1 cellular context compared by ENCODE assay signal in genomic region chr1:118928739-118929554, GRCh38.
TF ChIP-seq lines count a peak whose summit lies in the region.

No MANE protein-coding gene starts in this region.

TF ChIP-seq in HepG2, 621 proteins besides CTCF, POLR2A, EP300 and RAD21 (continued from another document and continues in another):
- TF ChIP-seq PAWR (CRISPR knock-in tag; IDR thresholded peaks at IDR 0.05; ENCODE audit: borderline replicate concordance) (no peak), ZNF639 (CRISPR knock-in tag; conservative IDR thresholded peaks at IDR 0.05) (no peak), ZBTB25 (CRISPR knock-in tag; IDR thresholded peaks at IDR 0.05) (0 out of 2 replicates have a peak, but pooled peaks have one; percentile 39), NFYB (CRISPR knock-in tag; IDR thresholded peaks at IDR 0.05) (no peak), GFI1 (CRISPR knock-in tag; IDR thresholded peaks at IDR 0.05; ENCODE audit: borderline replicate concordance) (no peak), ZZZ3 (CRISPR knock-in tag; IDR thresholded peaks at IDR 0.05; ENCODE audit: borderline replicate concordance) (no peak), TGIF2 (CRISPR knock-in tag; IDR thresholded peaks at IDR 0.05) (peak; percentile 75; the same call in 1 of the 2 replicates), SMAD3 (CRISPR knock-in tag; IDR thresholded peaks at IDR 0.05) (0 out of 2 replicates have a peak, but pooled peaks have one; percentile 48), EHMT2 (IDR thresholded peaks at IDR 0.05; ENCODE audit: borderline replicate concordance, low read depth, low read length) (peak; percentile 98), KLF16 (CRISPR knock-in tag; IDR thresholded peaks at IDR 0.05) (peak in 1 of 2 experiments; percentile 52; a peak in 1 of 4 replicates), STAG1 (CRISPR knock-in tag; IDR thresholded peaks at IDR 0.05) (no peak), TP53 (CRISPR knock-in tag; conservative IDR thresholded peaks at IDR 0.05) (no peak), ZNF790 (CRISPR knock-in tag; IDR thresholded peaks at IDR 0.05; ENCODE audit: borderline replicate concordance) (no peak), MZF1 (CRISPR knock-in tag; IDR thresholded peaks at IDR 0.05; ENCODE audit: borderline replicate concordance) (no peak), TAF1 (CRISPR knock-in tag; IDR thresholded peaks at IDR 0.05) (no peak), ADNP (CRISPR knock-in tag; IDR thresholded peaks at IDR 0.05) (no peak), CHD4 (IDR thresholded peaks at IDR 0.05; ENCODE audit: borderline replicate concordance, low read length) (no peak), MAFG (CRISPR knock-in tag; IDR thresholded peaks at IDR 0.05) (no peak), THRA (CRISPR knock-in tag; IDR thresholded peaks at IDR 0.05; ENCODE audit: borderline replicate concordance) (peak; percentile 43; the same call in 1 of the 2 replicates), ZNF558 (CRISPR knock-in tag; IDR thresholded peaks at IDR 0.05; ENCODE audit: borderline replicate concordance) (no peak), FOXK1 (CRISPR knock-in tag; IDR thresholded peaks at IDR 0.05; ENCODE audit: borderline replicate concordance, low read depth) (peak; percentile 57; the same call in 1 of the 2 replicates), SIN3B (IDR thresholded peaks at IDR 0.05; ENCODE audit: low read length) (no peak), ZFP36L2 (CRISPR knock-in tag; IDR thresholded peaks at IDR 0.05) (0 out of 2 replicates have a peak, but pooled peaks have one; percentile 58), MEIS1 (CRISPR knock-in tag; IDR thresholded peaks at IDR 0.05; ENCODE audit: borderline replicate concordance) (no peak), TFDP1 (CRISPR knock-in tag; IDR thresholded peaks at IDR 0.05; ENCODE audit: borderline replicate concordance) (no peak), ZNF564 (CRISPR knock-in tag; IDR thresholded peaks at IDR 0.05) (no peak), ATF7 (IDR thresholded peaks at IDR 0.05) (no peak), ATF7 (CRISPR knock-in tag; IDR thresholded peaks at IDR 0.05) (no peak), YEATS4 (CRISPR knock-in tag; IDR thresholded peaks at IDR 0.05; ENCODE audit: borderline replicate concordance) (no peak), ZNF709 (CRISPR knock-in tag; IDR thresholded peaks at IDR 0.05) (no peak), AKNA (CRISPR knock-in tag; IDR thresholded peaks at IDR 0.05; ENCODE audit: borderline replicate concordance) (no peak), PRDM15 (CRISPR knock-in tag; IDR thresholded peaks at IDR 0.05) (no peak), HOXA7 (CRISPR knock-in tag; IDR thresholded peaks at IDR 0.05) (no peak), NKX3-1 (CRISPR knock-in tag; IDR thresholded peaks at IDR 0.05) (0 out of 2 replicates have a peak, but pooled peaks have one; percentile 45), ZNF556 (CRISPR knock-in tag; IDR thresholded peaks at IDR 0.05; ENCODE audit: borderline replicate concordance) (no peak), ZNF451 (CRISPR knock-in tag; IDR thresholded peaks at IDR 0.05) (no peak), ZBTB3 (CRISPR knock-in tag; IDR thresholded peaks at IDR 0.05; ENCODE audit: borderline replicate concordance, low read depth) (no peak), FOSL1 (CRISPR knock-in tag; IDR thresholded peaks at IDR 0.05; ENCODE audit: borderline replicate concordance) (no peak), FOXJ3 (CRISPR knock-in tag; IDR thresholded peaks at IDR 0.05; ENCODE audit: borderline replicate concordance) (no peak), ZNF644 (CRISPR knock-in tag; IDR thresholded peaks at IDR 0.05; ENCODE audit: low read depth) (0 out of 2 replicates have a peak, but pooled peaks have one; percentile 23), ZNF274 (CRISPR knock-in tag; IDR thresholded peaks at IDR 0.05) (no peak), STAT6 (CRISPR knock-in tag; IDR thresholded peaks at IDR 0.05; ENCODE audit: borderline replicate concordance) (no peak), ZSCAN9 (CRISPR knock-in tag; IDR thresholded peaks at IDR 0.05; ENCODE audit: borderline replicate concordance) (peak; percentile 88; the same call in 1 of the 2 replicates)
- TF ChIP-seq, protein P1, sequence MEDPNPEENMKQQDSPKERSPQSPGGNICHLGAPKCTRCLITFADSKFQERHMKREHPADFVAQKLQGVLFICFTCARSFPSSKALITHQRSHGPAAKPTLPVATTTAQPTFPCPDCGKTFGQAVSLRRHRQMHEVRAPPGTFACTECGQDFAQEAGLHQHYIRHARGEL (CRISPR knock-in tag; IDR thresholded peaks at IDR 0.05), result no peak
- TF ChIP-seq, protein P2, sequence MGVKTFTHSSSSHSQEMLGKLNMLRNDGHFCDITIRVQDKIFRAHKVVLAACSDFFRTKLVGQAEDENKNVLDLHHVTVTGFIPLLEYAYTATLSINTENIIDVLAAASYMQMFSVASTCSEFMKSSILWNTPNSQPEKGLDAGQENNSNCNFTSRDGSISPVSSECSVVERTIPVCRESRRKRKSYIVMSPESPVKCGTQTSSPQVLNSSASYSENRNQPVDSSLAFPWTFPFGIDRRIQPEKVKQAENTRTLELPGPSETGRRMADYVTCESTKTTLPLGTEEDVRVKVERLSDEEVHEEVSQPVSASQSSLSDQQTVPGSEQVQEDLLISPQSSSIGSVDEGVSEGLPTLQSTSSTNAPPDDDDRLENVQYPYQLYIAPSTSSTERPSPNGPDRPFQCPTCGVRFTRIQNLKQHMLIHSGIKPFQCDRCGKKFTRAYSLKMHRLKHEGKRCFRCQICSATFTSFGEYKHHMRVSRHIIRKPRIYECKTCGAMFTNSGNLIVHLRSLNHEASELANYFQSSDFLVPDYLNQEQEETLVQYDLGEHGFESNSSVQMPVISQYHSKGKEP (CRISPR knock-in tag; IDR thresholded peaks at IDR 0.05), result peak; percentile 84; the same call in 1 of the 2 replicates
